Comparison of ENCODE assay signal across 8 cellular contexts in genomic region chr1:145957443-145958319, GRCh38. TPM values are rescaled to one million over a fixed set of nuclear protein-coding genes. Genes with fewer than 3 reads are reported as not detected.
DNase-seq lines count a peak whose midpoint lies in the region; ATAC-seq lines count a peak whose summit lies in the region.

LIX1L (minus strand) TSS chr1:145958017; CDS start chr1:145957927, 90 bp downstream.

- H3K27me3 ChIP-seq in BLaER1: peaks cover 20% of the 10 kb centered on the region

- H3K36me3 Mint-ChIP-seq in dendritic cell treated with granulocyte-macrophage colony-stimulating factor and Interleukin-4, amounts not matched to agents 40 ng/mL and 50 ng/mL, for 4 days (ENCODE audit: low read depth): peaks cover 7% of the 10 kb centered on the region

- peak within 1 kb of the TSS; percentile 99 for H3K4me2 ChIP-seq in BLaER1

- no peaks in the 10 kb centered on the region for H3K9me3 Mint-ChIP-seq in dendritic cell treated with granulocyte-macrophage colony-stimulating factor and Interleukin-4, amounts not matched to agents 40 ng/mL and 50 ng/mL, for 4 days

- peaks cover 20% of the 10 kb centered on the region for H3K36me3 ChIP-seq in BLaER1

- H4K20me1 ChIP-seq in BLaER1: peaks cover 12% of the 10 kb centered on the region; the same call in 1 of the 2 replicates

- H3K4me3 ChIP-seq in BLaER1: peak within 1 kb of the TSS; percentile 79

- peak within 1 kb of the TSS; percentile 80 for H3K27ac ChIP-seq in BLaER1

- peak; percentile 97 for DNase-seq in NCI-H748 (lab: John Stamatoyannopoulos, UW; ENCODE audit: unreplicated experiment)
- peak; percentile 95 for DNase-seq in activated CD4-positive, alpha-beta T cell treated with anti-CD3 and anti-CD28 coated beads, Interleukin-2, amount 50 U/mL, for 1 hour
- DNase-seq in left lobe of liver (ENCODE audit: low spot score): peak; percentile 98
- peak; percentile 91 for DNase-seq in stimulated activated CD4-positive, alpha-beta T cell treated with anti-CD3 and anti-CD28 coated beads, Interleukin-2, amount 100 ng/mL, for 4 hours (ENCODE audit: low read depth)

- intact Hi-C loops in dendritic cell treated with granulocyte-macrophage colony-stimulating factor and Interleukin-4, amounts not matched to agents 40 ng/mL and 50 ng/mL, for 4 days (cut with micrococcal nuclease): no loop called here

- peak; percentile 81 for ATAC-seq in GM19351 (IDR thresholded peaks at IDR 0.05; ENCODE audit: unreplicated experiment)
- ATAC-seq in HG03521 (IDR thresholded peaks at IDR 0.05; ENCODE audit: unreplicated experiment): peak; percentile 86
- peak; percentile 84 for ATAC-seq in left lobe of liver

- H3K4me3 Mint-ChIP-seq in dendritic cell treated with granulocyte-macrophage colony-stimulating factor and Interleukin-4, amounts not matched to agents 40 ng/mL and 50 ng/mL, for 4 days: peak within 1 kb of the TSS; percentile 79

- H3K27ac Mint-ChIP-seq in dendritic cell treated with granulocyte-macrophage colony-stimulating factor and Interleukin-4, amounts not matched to agents 40 ng/mL and 50 ng/mL, for 4 days: peak within 1 kb of the TSS; percentile 71

- peak within 1 kb of the TSS; percentile 82 for H3K9ac ChIP-seq in BLaER1

- H3K4me1 Mint-ChIP-seq in dendritic cell treated with granulocyte-macrophage colony-stimulating factor and Interleukin-4, amounts not matched to agents 40 ng/mL and 50 ng/mL, for 4 days (ENCODE audit: low read depth): peaks cover 80% of the 10 kb centered on the region

- H3K9me3 ChIP-seq in BLaER1: no peaks in the 10 kb centered on the region

- peaks cover 23% of the 10 kb centered on the region for H3K27me3 Mint-ChIP-seq in dendritic cell treated with granulocyte-macrophage colony-stimulating factor and Interleukin-4, amounts not matched to agents 40 ng/mL and 50 ng/mL, for 4 days

- H3K4me1 ChIP-seq in BLaER1: peaks cover 66% of the 10 kb centered on the region

RNA-seq across cellular contexts. Expression of gene LIX1L, which starts in this region (rescaled TPM):
- 11.4 TPM for total RNA-seq in left lobe of liver

Comparison
In these comparisons a context has a peak if more than half of its experiments do, and no peak if none do; other contexts are left out.
1. Peak in every context shown above with its lines: DNase-seq, ATAC-seq, H3K4me3 ChIP-seq and H3K27ac ChIP-seq.